In the genomic region with DNA sequence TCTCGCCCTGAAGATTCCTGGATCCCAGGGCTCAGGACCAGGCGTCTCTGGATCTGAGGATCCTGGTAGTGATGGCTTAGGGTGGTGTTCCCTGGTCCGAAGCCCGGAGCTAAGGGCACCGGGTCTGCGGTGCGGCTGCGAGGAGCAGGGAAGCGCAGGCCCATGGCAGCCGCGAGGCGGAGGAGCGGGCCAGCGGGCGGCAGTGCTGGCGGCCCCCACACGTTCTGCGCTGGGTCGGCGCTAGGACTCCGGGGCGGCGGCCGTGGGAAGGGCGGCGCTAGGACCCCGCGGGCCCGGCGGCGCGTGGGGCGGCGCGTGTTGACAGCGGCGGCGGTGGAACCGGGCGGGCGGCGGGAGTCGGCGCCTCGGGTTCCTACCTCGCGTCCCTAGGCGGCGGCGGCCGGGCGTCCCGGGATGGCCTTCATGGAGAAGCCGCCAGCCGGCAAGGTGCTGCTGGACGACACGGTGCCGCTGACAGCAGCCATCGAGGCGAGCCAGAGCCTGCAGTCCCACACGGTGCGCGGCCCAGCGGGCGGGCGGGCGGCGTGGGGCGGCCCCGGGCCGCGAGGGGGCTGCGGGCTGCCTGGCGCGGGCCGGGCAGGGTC, we compare ENCODE assay signal across 8 cellular contexts. TPM values are rescaled to one million over a fixed set of nuclear protein-coding genes. Genes with fewer than 3 reads are reported as not detected.
DNase-seq lines count a peak whose midpoint lies in the region; ATAC-seq and TF ChIP-seq lines count a peak whose summit lies in the region.

A gene (plus strand): TSS at position 318 of the 605 bp plus-strand sequence. CDS start 97 bp downstream, at position 415.

- peaks cover 3 to 41% (median 19%) of the 10 kb centered on the region in 9 donors for H3K4me1 ChIP-seq in heart right ventricle

- no peaks in the 10 kb centered on the region for H3K27me3 ChIP-seq in heart right ventricle

- no peaks in the 10 kb centered on the region for H3K9me3 Mint-ChIP-seq in type B pancreatic cell

- intact Hi-C loops in heart right ventricle (cut with DNase I) (loop anchor here (2.0 to 10.0 kb wide), 8 partner anchors 52 to 200 kb away; a partner anchor contains a TSS), posterior vena cava (cut with DNase I) (loop anchor here (5.0 to 10.0 kb wide), 2 partner anchors 160 to 202 kb away; a partner anchor contains a TSS)

- peaks cover 25% of the 10 kb centered on the region for H3K4me1 Mint-ChIP-seq in type B pancreatic cell (ENCODE audit: unreplicated experiment)

- peak within 1 kb of the TSS; percentile 71 for H3K27ac Mint-ChIP-seq in type B pancreatic cell

- WGBS in heart right ventricle, 2 donors = 1% methylated on average over 61 to 76 of the region's 76 CpGs

- ATAC-seq in GM21515 (IDR thresholded peaks at IDR 0.05; ENCODE audit: unreplicated experiment) = peak; percentile 90
- ATAC-seq in heart right ventricle = peak; percentile 93 to 98 (median 96)

- H3K36me3 Mint-ChIP-seq in type B pancreatic cell = no peaks in the 10 kb centered on the region

- peak in 5 of 9 donors; percentile 6 to 42 (median 21) for TF ChIP-seq CTCF in heart right ventricle (IDR thresholded peaks at IDR 0.05)
- peak; percentile 40 for TF ChIP-seq CTCF in type B pancreatic cell (conservative IDR thresholded peaks at IDR 0.05)

- H3K27me3 Mint-ChIP-seq in type B pancreatic cell = peaks cover 3% of the 10 kb centered on the region

- peak within 1 kb of the TSS; percentile 61 to 95 (median 79) for H3K4me3 ChIP-seq in heart right ventricle

- H3K4me3 Mint-ChIP-seq in type B pancreatic cell = peak within 1 kb of the TSS; percentile 100

- DNase-seq in EL (peak; percentile 77), HuH-7.5 (ENCODE audit: low spot score) (peak; percentile 14), T-helper 2 cell (peak; percentile 67 to 90 (median 71)), amniotic stem cell (lab: John Stamatoyannopoulos, UW) (peak; percentile 56), heart right ventricle (peak; percentile 78 to 85), posterior vena cava (ENCODE audit: low spot score) (peak; percentile 96), type B pancreatic cell (ENCODE audit: extremely low spot score, unreplicated experiment) (peak; percentile 80)

- H3K36me3 ChIP-seq in heart right ventricle = no peaks in the 10 kb centered on the region

- no peaks in the 10 kb centered on the region for H3K9me3 ChIP-seq in heart right ventricle

- H3K27ac ChIP-seq in heart right ventricle = peak within 1 kb of the TSS in 9 of 10 donors; percentile 43 to 89 (median 70)

RNA-seq across cellular contexts. Expression of the gene that starts here (rescaled TPM):
- 10 to 100 TPM in 7 of 10 donors, 1 to 10 TPM in 3; 7.9 to 16.3 (median 11.7) TPM for total RNA-seq in heart right ventricle
- 1 to 10 TPM; 5.6 to 7.9 TPM for polyA plus RNA-seq in heart right ventricle
- 10 to 100 TPM; 22.5 to 24.8 TPM for total RNA-seq in posterior vena cava
- total RNA-seq in type B pancreatic cell (ENCODE audit: low replicate concordance) = 12.4 and 15.1 TPM in 2 replicates

Comparison
In these comparisons a context has a peak if more than half of its experiments do, and no peak if none do; other contexts are left out.
1. Peak in every context shown above with its lines: DNase-seq, ATAC-seq, H3K4me3 ChIP-seq and H3K27ac ChIP-seq.
2. DNase-seq: peak in every context shown above with its lines; median percentile 96 in posterior vena cava; 82 in heart right ventricle; 80 in type B pancreatic cell; 77 in EL; 71 in T-helper 2 cell; 56 in amniotic stem cell; 14 in HuH-7.5.